In genomic region chr19:6712692-6713670, GRCh38 we compare ENCODE assay signal across 1 cellular context.
TF ChIP-seq lines count a peak whose summit lies in the region.

No MANE protein-coding gene starts in this region.

TF ChIP-seq in K562, 482 proteins besides CTCF, POLR2A, EP300 and RAD21:
- TF ChIP-seq ZFP36 (IDR thresholded peaks at IDR 0.05; ENCODE audit: low read depth, low read length, partially characterized antibody) (peak; percentile 73), CEBPB (tag; IDR thresholded peaks at IDR 0.05) (no peak)
